ENCODE assay signal across 8 cellular contexts in the genomic region with DNA sequence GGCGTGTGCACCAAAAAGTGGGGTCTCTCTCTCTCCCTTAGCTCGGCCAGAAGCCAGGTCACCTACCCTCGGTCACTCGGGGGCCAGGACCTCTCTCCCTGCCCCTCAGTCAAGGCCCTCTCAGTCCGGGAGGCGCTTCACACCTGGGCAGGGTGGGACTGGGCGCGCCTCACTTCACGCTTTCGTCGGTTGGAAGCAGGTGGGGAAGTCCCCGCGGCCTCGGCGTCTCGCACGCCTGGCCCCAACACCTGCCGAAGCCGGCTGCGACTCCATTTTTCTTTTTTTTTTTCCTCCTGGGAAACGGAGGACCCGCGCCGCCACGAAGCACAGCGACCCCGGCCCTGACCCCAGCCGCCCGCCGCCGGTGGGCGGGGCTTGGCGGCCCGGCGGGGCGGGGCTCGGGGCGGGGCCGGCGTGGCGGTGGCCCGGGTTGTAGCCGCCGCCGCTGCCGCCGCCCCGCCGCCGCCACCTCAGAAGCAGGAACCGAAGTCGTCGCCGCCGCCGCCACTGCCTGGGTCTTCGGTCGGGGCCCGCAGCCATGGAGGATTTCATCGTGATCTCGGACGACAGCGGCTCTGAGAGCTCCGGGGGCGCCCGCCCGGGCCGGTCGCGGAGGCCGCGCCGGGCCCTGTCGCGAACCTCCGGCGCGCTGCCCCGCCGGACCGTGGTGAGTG. TPM values are rescaled to one million over a fixed set of nuclear protein-coding genes. Genes with fewer than 3 reads are reported as not detected.
DNase-seq lines count a peak whose midpoint lies in the region; ATAC-seq and TF ChIP-seq lines count a peak whose summit lies in the region.
"Not testable (repeated sequence)": the region's sequence is repeated elsewhere in the genome, so short reads cannot be mapped to it uniquely, and the experiment has no call there.

A gene (plus strand): TSS at position 454 of the 674 bp plus-strand sequence. CDS start 85 bp downstream, at position 539.

- DNase-seq in ACHN (peak; percentile 26), NCI-H1930 (lab: John Stamatoyannopoulos, UW) (peak; percentile 22 to 25), cerebellar cortex (ENCODE audit: low spot score) (peak; percentile 13)
- DNase-seq in activated CD4-positive, alpha-beta T cell treated with anti-CD3 and anti-CD28 coated beads, Interleukin-2, amount 50 U/mL, for 24 hours (ENCODE audit: low read depth in 1 of 2, low spot score in 1 of 2), result peak; percentile 19 to 25
- not testable (repeated sequence) for DNase-seq in kidney epithelial cell (ENCODE audit: low read depth)
- DNase-seq in stimulated activated CD4-positive, alpha-beta T cell treated with anti-CD3 and anti-CD28 coated beads, Interleukin-12 subunit alpha, Interleukin-12 subunit beta, amount 100 ng/mL, for 24 hours (ENCODE audit: low read depth in 2 of 2), result peak; percentile 20 to 41

- H3K4me3 ChIP-seq in kidney epithelial cell (ENCODE audit: low read depth, low read length), result peak within 1 kb of the TSS; percentile 34

- not testable (repeated sequence) for H3K36me3 ChIP-seq in kidney epithelial cell (ENCODE audit: control insufficient read depth, insufficient read depth, low read length)

- in situ Hi-C loops in ACHN (cut with HindIII; ENCODE audit: low pct_ligation_motif_present, low pct_unique_long_range_greater_than_20kb, low sequenced_read_pairs), result not testable (repeated sequence)

- TF ChIP-seq CTCF in kidney epithelial cell (IDR thresholded peaks at IDR 0.05; ENCODE audit: insufficient read depth, low read length, poor library complexity, severe bottlenecking), result not testable (repeated sequence)

- peak; percentile 48 for ATAC-seq in GM18870 (IDR thresholded peaks at IDR 0.05; ENCODE audit: unreplicated experiment)
- ATAC-seq in HG02870 (IDR thresholded peaks at IDR 0.05; ENCODE audit: unreplicated experiment), result peak; percentile 48

- not testable (repeated sequence) for H3K27me3 ChIP-seq in kidney epithelial cell (ENCODE audit: control insufficient read depth, insufficient read depth, low read length)

RNA-seq across cellular contexts. Expression of the gene that starts here (rescaled TPM):
- 11.5 and 15.7 TPM in 2 replicates for total RNA-seq in kidney epithelial cell
